Comparison of ENCODE assay signal across 10 cellular contexts in genomic region chr1:28519946-28520725, GRCh38. TPM values are rescaled to one million over a fixed set of nuclear protein-coding genes. Genes with fewer than 3 reads are reported as not detected.
A peak's percentile ranks its signal among the peaks of the same experiment; 100 is the strongest.
DNase-seq lines count a peak whose midpoint lies in the region; ATAC-seq and TF ChIP-seq lines count a peak whose summit lies in the region.
"Had no signal": no experiment of that assay in that cellular context is flagged by ENCODE, and none has a peak within 500 bp of the region (broad histone marks: within the 10 kb centered on the region; RNA-seq: fewer than 3 reads in every experiment).

No MANE protein-coding gene starts in this region.

- no peaks in the 10 kb centered on the region for H3K9me3 ChIP-seq in HEK293 (ENCODE audit: control insufficient read depth, insufficient read depth, low read depth, low read length)

- no peaks in the 10 kb centered on the region for H3K9me3 Mint-ChIP-seq in activated T-helper 2 cell treated with anti-CD3 and anti-CD28 coated beads, Interferon-gamma antibody, Interleukin-2, Interleukin-4, amounts not matched to agents 10 μg/mL and 5 μg/mL and 100 μg/mL, durations not matched to agents 14 hours and 24 hours and 36 hours
- H3K9me3 Mint-ChIP-seq in nephron = no peaks in the 10 kb centered on the region

- peak overlapping the region; percentile 41 for H3K4me3 Mint-ChIP-seq in activated T-helper 2 cell treated with anti-CD3 and anti-CD28 coated beads, Interferon-gamma antibody, Interleukin-2, Interleukin-4, amounts not matched to agents 10 μg/mL and 5 μg/mL and 100 μg/mL, durations not matched to agents 14 hours and 24 hours and 36 hours (ENCODE audit: low read depth)
- peak overlapping the region; percentile 76 to 81 (median 76) for H3K4me3 Mint-ChIP-seq in nephron

- POLR2A ChIA-PET in HEK293 (lab: Yijun Ruan, JAX) = interaction anchor here (1.6 to 2.1 kb wide), 2 partner anchors 11 to 61 kb away, joined by 8 to 11 read pairs; no protein-coding TSS in a partner anchor

- H3K27ac Mint-ChIP-seq in activated T-helper 2 cell treated with anti-CD3 and anti-CD28 coated beads, Interferon-gamma antibody, Interleukin-2, Interleukin-4, amounts not matched to agents 10 μg/mL and 5 μg/mL and 100 μg/mL, durations not matched to agents 14 hours and 24 hours and 36 hours = peak overlapping the region; percentile 21
- peak overlapping the region in 1 of 3 experiments; percentile 27 for H3K27ac Mint-ChIP-seq in nephron

- intact Hi-C loops in activated T-helper 2 cell treated with anti-CD3 and anti-CD28 coated beads, Interferon-gamma antibody, Interleukin-2, Interleukin-4, amounts not matched to agents 10 μg/mL and 5 μg/mL and 100 μg/mL, durations not matched to agents 14 hours and 24 hours and 36 hours (cut with micrococcal nuclease) = loop anchor here (2.0 to 5.0 kb wide), 3 partner anchors 82 to 357 kb away; partner anchors contain the start of gene RNU11

- H3K36me3 Mint-ChIP-seq in activated T-helper 2 cell treated with anti-CD3 and anti-CD28 coated beads, Interferon-gamma antibody, Interleukin-2, Interleukin-4, amounts not matched to agents 10 μg/mL and 5 μg/mL and 100 μg/mL, durations not matched to agents 14 hours and 24 hours and 36 hours (ENCODE audit: low read depth) = peaks cover 53% of the 10 kb centered on the region
- peaks cover 18% of the 10 kb centered on the region for H3K36me3 Mint-ChIP-seq in nephron (ENCODE audit: low read depth)

- in situ Hi-C loops in G401 (cut with HindIII; ENCODE audit: low sequenced_read_pairs) = no loop called here

- TF ChIP-seq CTCF in HEK293 (tag by site-specific recombination; IDR thresholded peaks at IDR 0.05) (no peak), nephron (IDR thresholded peaks at IDR 0.05; ENCODE audit: unreplicated experiment in 3 of 3) (no peak)

- ATAC-seq in HG03159 (IDR thresholded peaks at IDR 0.05; ENCODE audit: unreplicated experiment) = no peak

- H3K27ac ChIP-seq in HEK293 (ENCODE audit: extremely low read depth, low read depth, low read length) = no peak overlapping the region

- no peaks in the 10 kb centered on the region for H3K4me1 ChIP-seq in HEK293 (ENCODE audit: control insufficient read depth, insufficient read depth, low read length)

- no peaks in the 10 kb centered on the region for H3K27me3 Mint-ChIP-seq in activated T-helper 2 cell treated with anti-CD3 and anti-CD28 coated beads, Interferon-gamma antibody, Interleukin-2, Interleukin-4, amounts not matched to agents 10 μg/mL and 5 μg/mL and 100 μg/mL, durations not matched to agents 14 hours and 24 hours and 36 hours (ENCODE audit: low read depth)
- no peaks in the 10 kb centered on the region for H3K27me3 Mint-ChIP-seq in nephron (ENCODE audit: low read depth)

- H3K36me3 ChIP-seq in HEK293 (ENCODE audit: control insufficient read depth in 2 of 2, insufficient read depth in 1 of 2, low read length in 2 of 2) = peaks cover 0 to 34% of the 10 kb centered on the region in 2 experiments; a peak in 2 of 3 replicates

- no peak overlapping the region for H3K4me3 ChIP-seq in HEK293 (ENCODE audit: low read depth, low read length)

- H3K4me1 Mint-ChIP-seq in activated T-helper 2 cell treated with anti-CD3 and anti-CD28 coated beads, Interferon-gamma antibody, Interleukin-2, Interleukin-4, amounts not matched to agents 10 μg/mL and 5 μg/mL and 100 μg/mL, durations not matched to agents 14 hours and 24 hours and 36 hours (ENCODE audit: low read depth) = peaks cover 37% of the 10 kb centered on the region
- peaks cover 19% of the 10 kb centered on the region for H3K4me1 Mint-ChIP-seq in nephron

- DNase-seq in NCI-H2171 treated with DMSO at 0.1 percent for 48 hours (lab: John Stamatoyannopoulos, UW) (peak; percentile 24), NCI-H2171 (lab: John Stamatoyannopoulos, UW) (no peak), medulla oblongata (ENCODE audit: extremely low spot score) (no peak), G401 (ENCODE audit: low spot score) (no peak)
- no peak for DNase-seq in activated T-helper 2 cell treated with anti-CD3 and anti-CD28 coated beads, Interferon-gamma antibody, Interleukin-2, Interleukin-4, amounts not matched to agents 10 μg/mL and 5 μg/mL and 100 μg/mL, durations not matched to agents 14 hours and 24 hours and 36 hours (ENCODE audit: low spot score)
- DNase-seq: NCI-H1436 treated with DMSO at 0.1 percent for 48 hours; NK-92 treated with Interleukin-12 subunit alpha and Interleukin-12 subunit beta, amount 100 ng/mL, for 24 hours had no signal

- CTCF ChIA-PET in HEK293 (lab: Yijun Ruan, JAX) = interaction anchor here (0.7 to 1.3 kb wide), 2 partner anchors 82 to 705 kb away, joined by 3 read pairs; no protein-coding TSS in a partner anchor

TF ChIP-seq in HEK293, 187 proteins besides CTCF, POLR2A, EP300 and RAD21:
- TF ChIP-seq GLIS1 (tag by site-specific recombination; IDR thresholded peaks at IDR 0.05) (peak; percentile 26; the same call in 1 of the 2 replicates), ZNF341 (tag by site-specific recombination; IDR thresholded peaks at IDR 0.05; ENCODE audit: low read depth) (no peak), ZSCAN23 (tag by site-specific recombination; IDR thresholded peaks at IDR 0.05) (no peak), ZNF571 (tag by site-specific recombination; IDR thresholded peaks at IDR 0.05) (no peak), ZNF174 (tag by site-specific recombination; IDR thresholded peaks at IDR 0.05) (no peak), ZSCAN16 (tag by site-specific recombination; IDR thresholded peaks at IDR 0.05) (no peak), ZBTB26 (tag by site-specific recombination; optimal IDR thresholded peaks at IDR 0.05) (no peak), ZNF223 (tag by site-specific recombination; IDR thresholded peaks at IDR 0.05) (peak; percentile 50; the same call in 1 of the 2 replicates), ZNF549 (tag by site-specific recombination; IDR thresholded peaks at IDR 0.05) (no peak), ZEB2 (tag by site-specific recombination; IDR thresholded peaks at IDR 0.05) (no peak), ZNF114 (tag by site-specific recombination; IDR thresholded peaks at IDR 0.05) (no peak)

RNA-seq across cellular contexts. Expression of gene RCC1, which starts 14.3 kb away (rescaled TPM):
- total RNA-seq in activated T-helper 2 cell treated with anti-CD3 and anti-CD28 coated beads, Interferon-gamma antibody, Interleukin-2, Interleukin-4, amounts not matched to agents 10 μg/mL and 5 μg/mL and 100 μg/mL, durations not matched to agents 14 hours and 24 hours and 36 hours = 128 and 136 TPM in 2 replicates
- total RNA-seq in G401 (2014; rRNA removed; shearing (Covaris generic)) = 116 and 139 TPM in 2 replicates

RNA-seq across cellular contexts. Expression of gene TRNAU1AP, which starts 32.7 kb away (rescaled TPM):
- 49.4 and 55.4 TPM in 2 replicates for total RNA-seq in activated T-helper 2 cell treated with anti-CD3 and anti-CD28 coated beads, Interferon-gamma antibody, Interleukin-2, Interleukin-4, amounts not matched to agents 10 μg/mL and 5 μg/mL and 100 μg/mL, durations not matched to agents 14 hours and 24 hours and 36 hours
- 20.2 and 35.6 TPM in 2 replicates for total RNA-seq in G401 (2014; rRNA removed; shearing (Covaris generic))
